In genomic region chr12:118120579-118121363, GRCh38 we compare ENCODE assay signal across 8 cellular contexts. TPM values are rescaled to one million over a fixed set of nuclear protein-coding genes. Genes with fewer than 3 reads are reported as not detected.
DNase-seq lines count a peak whose midpoint lies in the region; ATAC-seq and TF ChIP-seq lines count a peak whose summit lies in the region.

No MANE protein-coding gene starts in this region.

- H3K9me3 ChIP-seq in neuronal stem cell (replicated peaks in 1 of 2; ENCODE audit: control insufficient read depth in 2 of 2, insufficient read depth in 1 of 2, low read depth in 1 of 2, low read length in 2 of 2) (no peaks in the 10 kb centered on the region), thyroid gland (no peaks in the 10 kb centered on the region)

- H2BK120ac ChIP-seq in neuronal stem cell (ENCODE audit: low read depth, low read length), result no peak overlapping the region

- no peak overlapping the region for H3K9ac ChIP-seq in neuronal stem cell (ENCODE audit: low read depth, low read length, poor library complexity)

- TF ChIP-seq CTCF in foreskin keratinocyte (conservative IDR thresholded peaks at IDR 0.05) (peak; percentile 65), thyroid gland (IDR thresholded peaks at IDR 0.05) (peak; percentile 7 to 80 (median 53))

- no peak overlapping the region for H3K4me3 Mint-ChIP-seq in activated T-helper 2 cell treated with anti-CD3 and anti-CD28 coated beads, Interferon-gamma antibody, Interleukin-2, Interleukin-4, amounts not matched to agents 10 μg/mL and 5 μg/mL and 100 μg/mL, durations not matched to agents 14 hours and 24 hours and 36 hours (ENCODE audit: low read depth)

- peak overlapping the region; percentile 21 for H3K27ac Mint-ChIP-seq in activated T-helper 2 cell treated with anti-CD3 and anti-CD28 coated beads, Interferon-gamma antibody, Interleukin-2, Interleukin-4, amounts not matched to agents 10 μg/mL and 5 μg/mL and 100 μg/mL, durations not matched to agents 14 hours and 24 hours and 36 hours

- no peak overlapping the region for H2BK5ac ChIP-seq in neuronal stem cell (ENCODE audit: low read length)

- H3K18ac ChIP-seq in neuronal stem cell (ENCODE audit: low read length), result no peak overlapping the region

- ATAC-seq in GM18508 (IDR thresholded peaks at IDR 0.05; ENCODE audit: insufficient read depth, unreplicated experiment), result peak; percentile 61
- peak; percentile 94 for ATAC-seq in foreskin keratinocyte

- peak overlapping the region; percentile 59 for H2AFZ ChIP-seq in ACC112 (ENCODE audit: low read length, unreplicated experiment)
- peak overlapping the region; percentile 75 for H2AFZ ChIP-seq in neuronal stem cell (ENCODE audit: low read length)

- H3K4me1 ChIP-seq in ACC112 (ENCODE audit: control insufficient read depth, insufficient read depth, low read length, unreplicated experiment) (peaks cover 9% of the 10 kb centered on the region), foreskin keratinocyte (peaks cover 4% of the 10 kb centered on the region), neuronal stem cell (ENCODE audit: control insufficient read depth in 2 of 2, insufficient read depth in 1 of 2, low read depth in 1 of 2, low read length in 2 of 2) (peaks cover 2 to 8% of the 10 kb centered on the region in 2 donors), thyroid gland (peaks cover 10 to 13% of the 10 kb centered on the region in 2 donors)

- H3K79me2 ChIP-seq in ACC112 (ENCODE audit: control insufficient read depth, insufficient read depth, low read length, unreplicated experiment), result no peaks in the 10 kb centered on the region

- H3K79me1 ChIP-seq in neuronal stem cell (ENCODE audit: low read depth, low read length), result peaks cover 1% of the 10 kb centered on the region

- H3K27ac ChIP-seq in ACC112 (ENCODE audit: low read depth, low read length) (peak overlapping the region; percentile 69; the same call in 1 of the 2 replicates), foreskin keratinocyte (no peak overlapping the region), neuronal stem cell (replicated peaks; ENCODE audit: low read length) (no peak overlapping the region), thyroid gland (peak overlapping the region; percentile 69 to 97 (median 95))

- no peaks in the 10 kb centered on the region for H3K27me3 Mint-ChIP-seq in activated T-helper 2 cell treated with anti-CD3 and anti-CD28 coated beads, Interferon-gamma antibody, Interleukin-2, Interleukin-4, amounts not matched to agents 10 μg/mL and 5 μg/mL and 100 μg/mL, durations not matched to agents 14 hours and 24 hours and 36 hours (ENCODE audit: low read depth)

- DNase-seq in HuH-7.5 (ENCODE audit: low spot score) (peak; percentile 68), RKO (ENCODE audit: low spot score) (peak; percentile 85), foreskin keratinocyte (peak in 1 of 2 donors; percentile 32), neuronal stem cell (ENCODE audit: low spot score) (peak; percentile 36), thyroid gland (peak; percentile 85 to 89)
- peak; percentile 36 for DNase-seq in activated T-helper 2 cell treated with anti-CD3 and anti-CD28 coated beads, Interferon-gamma antibody, Interleukin-2, Interleukin-4, amounts not matched to agents 10 μg/mL and 5 μg/mL and 100 μg/mL, durations not matched to agents 14 hours and 24 hours and 36 hours (ENCODE audit: low spot score)

- H3K36me3 Mint-ChIP-seq in activated T-helper 2 cell treated with anti-CD3 and anti-CD28 coated beads, Interferon-gamma antibody, Interleukin-2, Interleukin-4, amounts not matched to agents 10 μg/mL and 5 μg/mL and 100 μg/mL, durations not matched to agents 14 hours and 24 hours and 36 hours (ENCODE audit: low read depth), result no peaks in the 10 kb centered on the region

- no peaks in the 10 kb centered on the region for H3K27me3 ChIP-seq in ACC112 (ENCODE audit: insufficient read depth, low read length)
- H3K27me3 ChIP-seq in foreskin keratinocyte, result no peaks in the 10 kb centered on the region
- H3K27me3 ChIP-seq in neuronal stem cell (ENCODE audit: control insufficient read depth in 3 of 3, insufficient read depth in 3 of 3, low read depth in 1 of 3, low read length in 3 of 3), result no peaks in the 10 kb centered on the region
- H3K27me3 ChIP-seq in thyroid gland, result no peaks in the 10 kb centered on the region

- H3K4me3 ChIP-seq in ACC112 (ENCODE audit: low read depth, low read length), result no peak overlapping the region
- no peak overlapping the region for H3K4me3 ChIP-seq in neuronal stem cell (ENCODE audit: low read length in 2 of 2)
- H3K4me3 ChIP-seq in thyroid gland (replicated peaks in 1 of 3), result no peak overlapping the region

- H3K36me3 ChIP-seq in ACC112 (ENCODE audit: insufficient read depth, low read length), result no peaks in the 10 kb centered on the region
- H3K36me3 ChIP-seq in neuronal stem cell (replicated peaks in 1 of 2; ENCODE audit: control insufficient read depth in 2 of 2, insufficient read depth in 2 of 2, low read length in 2 of 2), result peaks cover 0 to 14% of the 10 kb centered on the region in 2 donors
- no peaks in the 10 kb centered on the region for H3K36me3 ChIP-seq in thyroid gland

- no peak overlapping the region for H2BK15ac ChIP-seq in neuronal stem cell (ENCODE audit: low read length)

- H2AK5ac ChIP-seq in neuronal stem cell (ENCODE audit: low read depth, low read length), result no peak overlapping the region

- no peak overlapping the region for H4K91ac ChIP-seq in neuronal stem cell (ENCODE audit: low read depth, low read length, poor library complexity)

- no peaks in the 10 kb centered on the region for H3K9me3 Mint-ChIP-seq in activated T-helper 2 cell treated with anti-CD3 and anti-CD28 coated beads, Interferon-gamma antibody, Interleukin-2, Interleukin-4, amounts not matched to agents 10 μg/mL and 5 μg/mL and 100 μg/mL, durations not matched to agents 14 hours and 24 hours and 36 hours

- H3K23ac ChIP-seq in neuronal stem cell (ENCODE audit: low read depth, low read length, poor library complexity), result no peak overlapping the region

- H4K8ac ChIP-seq in neuronal stem cell (ENCODE audit: low read depth, low read length), result no peak overlapping the region

- no peak overlapping the region for H2BK12ac ChIP-seq in neuronal stem cell (ENCODE audit: low read length)

- whole genome bisulfite sequencing in neuronal stem cell (ENCODE audit: extremely low coverage in 2 of 2, insufficient read length in 2 of 2, insufficient replicate concordance in 1 of 2), 2 donors, result no CpG with 5 or more reads among the region's 8 CpGs
- 22 to 28% methylated on average over 6 to 8 of the region's 8 CpGs for WGBS in thyroid gland, 2 donors

- H3K14ac ChIP-seq in neuronal stem cell (ENCODE audit: low read length), result no peak overlapping the region

- H3K4me1 Mint-ChIP-seq in activated T-helper 2 cell treated with anti-CD3 and anti-CD28 coated beads, Interferon-gamma antibody, Interleukin-2, Interleukin-4, amounts not matched to agents 10 μg/mL and 5 μg/mL and 100 μg/mL, durations not matched to agents 14 hours and 24 hours and 36 hours (ENCODE audit: low read depth), result peaks cover 8% of the 10 kb centered on the region

- intact Hi-C loops in activated T-helper 2 cell treated with anti-CD3 and anti-CD28 coated beads, Interferon-gamma antibody, Interleukin-2, Interleukin-4, amounts not matched to agents 10 μg/mL and 5 μg/mL and 100 μg/mL, durations not matched to agents 14 hours and 24 hours and 36 hours (cut with micrococcal nuclease), result loop anchor here (1.0 to 5.0 kb wide), 4 partner anchors 16 to 256 kb away; partner anchors contain the start of genes PEBP1 and SUDS3
- intact Hi-C loops in thyroid gland (cut with DNase I), result no loop called here

- TF ChIP-seq POLR2A in thyroid gland (IDR thresholded peaks at IDR 0.05), result peak in 1 of 2 donors; percentile 30

- H3K4me2 ChIP-seq in neuronal stem cell (ENCODE audit: insufficient read depth, low read length, poor library complexity, severe bottlenecking), result no peak overlapping the region

- no peak overlapping the region for H3K4ac ChIP-seq in neuronal stem cell (ENCODE audit: low read length)

RNA-seq across cellular contexts. Expression of gene PEBP1, which starts 15.2 kb away (rescaled TPM):
- 177 and 184 TPM in 2 replicates for total RNA-seq in activated T-helper 2 cell treated with anti-CD3 and anti-CD28 coated beads, Interferon-gamma antibody, Interleukin-2, Interleukin-4, amounts not matched to agents 10 μg/mL and 5 μg/mL and 100 μg/mL, durations not matched to agents 14 hours and 24 hours and 36 hours
- total RNA-seq in foreskin keratinocyte, result 200 and 206 TPM in 2 replicates
- 209 and 229 TPM in 2 replicates for polyA plus RNA-seq in foreskin keratinocyte
- polyA plus RNA-seq in neuronal stem cell (2013, experiment 1 of 2), result 382 TPM
- polyA plus RNA-seq in neuronal stem cell (2013, experiment 2 of 2), result 379 TPM
- total RNA-seq in thyroid gland, result 1,000 to 10,000 TPM in 3 of 4 donors, 100 to 1,000 TPM in 1; 695 to 2,015 (median 1,366) TPM

RNA-seq across cellular contexts. Expression of gene VSIG10, which starts 17.0 kb away (rescaled TPM):
- total RNA-seq in activated T-helper 2 cell treated with anti-CD3 and anti-CD28 coated beads, Interferon-gamma antibody, Interleukin-2, Interleukin-4, amounts not matched to agents 10 μg/mL and 5 μg/mL and 100 μg/mL, durations not matched to agents 14 hours and 24 hours and 36 hours, result 9.6 and 11.1 TPM in 2 replicates
- total RNA-seq in foreskin keratinocyte, result 15.4 and 21.7 TPM in 2 replicates
- 7.3 and 8.8 TPM in 2 replicates for polyA plus RNA-seq in foreskin keratinocyte
- 11.4 TPM for polyA plus RNA-seq in neuronal stem cell (2013, experiment 1 of 2)
- 14.1 TPM for polyA plus RNA-seq in neuronal stem cell (2013, experiment 2 of 2)
- 10 to 100 TPM; 62.0 to 93.7 (median 76.6) TPM for total RNA-seq in thyroid gland

RNA-seq across cellular contexts. Expression of gene WSB2, which starts 59.8 kb away (rescaled TPM):
- 84.2 and 89.3 TPM in 2 replicates for total RNA-seq in activated T-helper 2 cell treated with anti-CD3 and anti-CD28 coated beads, Interferon-gamma antibody, Interleukin-2, Interleukin-4, amounts not matched to agents 10 μg/mL and 5 μg/mL and 100 μg/mL, durations not matched to agents 14 hours and 24 hours and 36 hours
- total RNA-seq in foreskin keratinocyte, result 82.9 and 84.5 TPM in 2 replicates
- polyA plus RNA-seq in foreskin keratinocyte, result 47.5 and 50.6 TPM in 2 replicates
- polyA plus RNA-seq in neuronal stem cell (2013, experiment 1 of 2), result 33.1 TPM
- 32.2 TPM for polyA plus RNA-seq in neuronal stem cell (2013, experiment 2 of 2)
- total RNA-seq in thyroid gland, result 10 to 100 TPM; 64.6 to 97.0 (median 86.0) TPM

Comparison
In these comparisons a context has a peak if more than half of its experiments do, and no peak if none do; other contexts are left out.
1. H3K27ac ChIP-seq: peak in ACC112 (single experiment) and thyroid gland (3 of 3); none in foreskin keratinocyte (single experiment) and neuronal stem cell (single experiment).